25 cellular contexts compared by ENCODE assay signal in genomic region chr2:99081886-99082285, GRCh38.
"Had no signal": no experiment of that assay in that cellular context is flagged by ENCODE, and none has a peak within 500 bp of the region (broad histone marks: within the 10 kb centered on the region; RNA-seq: fewer than 3 reads in every experiment).

No MANE protein-coding gene starts in this region.

- H3K36me3 ChIP-seq: esophagus squamous epithelium, gastroesophageal sphincter, pancreas, stomach, thyroid gland, uterus had no signal

- H3K36me3 Mint-ChIP-seq: stimulated activated naive B cell treated with anti-CD40 and anti-IgM and Interleukin-4, amounts not matched to agents 10 μg/mL and 1 μg/mL and 100 μg/mL, for 72 hours; type B pancreatic cell had no signal

- DNase-seq: cortex of kidney; effector memory CD4-positive, alpha-beta T cell; esophagus squamous epithelium; foreskin fibroblast; glutamatergic neuron; kidney glomerular epithelial cell; mammary epithelial cell; mucosa of descending colon; naive thymus-derived CD8-positive, alpha-beta T cell; nucleus accumbens; pancreas; right cardiac atrium; stimulated activated CD4-positive, alpha-beta T cell treated with anti-CD3 and anti-CD28 coated beads, Interleukin-4, amount 100 ng/mL, for 24 hours; stimulated activated naive B cell treated with anti-CD40 and anti-IgM and Interleukin-4, amounts not matched to agents 10 μg/mL and 1 μg/mL and 100 μg/mL, for 72 hours; stomach; substantia nigra; thyroid gland; uterus had no signal

- H3K4me2 ChIP-seq: smooth muscle cell had no signal

- H3K27ac Mint-ChIP-seq: naive thymus-derived CD8-positive, alpha-beta T cell; progenitor cell of endocrine pancreas; stimulated activated naive B cell treated with anti-CD40 and anti-IgM and Interleukin-4, amounts not matched to agents 10 μg/mL and 1 μg/mL and 100 μg/mL, for 72 hours; type B pancreatic cell had no signal

- H3K4me3 Mint-ChIP-seq: central memory CD8-positive, alpha-beta T cell; naive thymus-derived CD8-positive, alpha-beta T cell; neural crest cell; stimulated activated naive B cell treated with anti-CD40 and anti-IgM and Interleukin-4, amounts not matched to agents 10 μg/mL and 1 μg/mL and 100 μg/mL, for 72 hours; type B pancreatic cell had no signal

- H3K27me3 ChIP-seq: esophagus squamous epithelium, pancreas, thyroid gland, uterus had no signal

- H3K27ac ChIP-seq: esophagus squamous epithelium, gastroesophageal sphincter, pancreas, stomach, thyroid gland, uterus had no signal

- H3K4me1 Mint-ChIP-seq: central memory CD8-positive, alpha-beta T cell; naive thymus-derived CD8-positive, alpha-beta T cell; neural crest cell; stimulated activated naive B cell treated with anti-CD40 and anti-IgM and Interleukin-4, amounts not matched to agents 10 μg/mL and 1 μg/mL and 100 μg/mL, for 72 hours had no signal

- ATAC-seq: gastroesophageal sphincter; left lobe of liver; mucosa of descending colon; naive thymus-derived CD8-positive, alpha-beta T cell; pancreas; right cardiac atrium; stimulated activated naive B cell treated with anti-CD40 and anti-IgM and Interleukin-4, amounts not matched to agents 10 μg/mL and 1 μg/mL and 100 μg/mL, for 72 hours had no signal

- H3K9me3 Mint-ChIP-seq: central memory CD8-positive, alpha-beta T cell; naive thymus-derived CD8-positive, alpha-beta T cell; neural crest cell; stimulated activated naive B cell treated with anti-CD40 and anti-IgM and Interleukin-4, amounts not matched to agents 10 μg/mL and 1 μg/mL and 100 μg/mL, for 72 hours; type B pancreatic cell had no signal

- H3K4me1 ChIP-seq: esophagus squamous epithelium, gastroesophageal sphincter, pancreas, stomach, thyroid gland, uterus had no signal

- H3K9me3 ChIP-seq: esophagus squamous epithelium, gastroesophageal sphincter, mucosa of descending colon, pancreas, stomach, thyroid gland, uterus had no signal

- H3K4me3 ChIP-seq: esophagus squamous epithelium, gastroesophageal sphincter, mucosa of descending colon, pancreas, smooth muscle cell, stomach, thyroid gland, uterus had no signal
